ENCODE assay signal across 16 cellular contexts in the genomic region with DNA sequence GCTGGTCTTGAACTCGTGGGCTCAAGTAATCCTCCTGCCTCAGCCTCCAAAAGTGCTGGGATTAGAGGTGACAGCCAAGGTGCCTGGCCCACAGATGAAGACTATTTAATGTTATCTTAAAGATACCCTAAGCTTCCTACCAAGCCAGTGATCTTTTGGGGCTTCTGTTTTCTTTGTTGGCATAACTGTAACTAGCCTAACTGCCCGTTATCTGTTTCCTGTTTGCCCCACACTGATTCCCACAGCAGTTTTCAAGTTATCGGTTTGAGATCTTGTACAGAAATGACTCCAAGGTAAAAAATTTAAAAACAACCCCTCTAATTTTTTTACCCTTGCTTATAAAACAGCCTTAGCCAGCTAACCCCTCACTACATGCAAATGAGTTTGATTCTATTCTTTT. TPM values are rescaled to one million over a fixed set of nuclear protein-coding genes. Genes with fewer than 3 reads are reported as not detected.
A peak's percentile ranks its signal among the peaks of the same experiment; 100 is the strongest.
DNase-seq lines count a peak whose midpoint lies in the region; ATAC-seq and TF ChIP-seq lines count a peak whose summit lies in the region.
"Had no signal": no experiment of that assay in that cellular context is flagged by ENCODE, and none has a peak within 500 bp of the region (broad histone marks: within the 10 kb centered on the region; RNA-seq: fewer than 3 reads in every experiment).

No MANE protein-coding gene starts in this region.

- H3K27ac ChIP-seq in spleen: peak overlapping the region; percentile 1 to 92 (median 80)

- H3K4me3 Mint-ChIP-seq in activated CD4-positive, alpha-beta T cell treated with anti-CD3 and anti-CD28 coated beads, Interleukin-2, amount 10 ng/mL, durations not matched to agents 24 days and 14 days: peak overlapping the region; percentile 30
- H3K4me3 Mint-ChIP-seq in activated T-helper 1 cell treated with anti-CD3 and anti-CD28 coated beads, Interleukin-12 subunit alpha, Interleukin-12 subunit beta, Interleukin-2, Interleukin-4 antibody, amounts not matched to agents 30 ng/mL and 10 ng/mL and 1 ng/mL, durations not matched to agents 14 hours and 24 hours and 36 hours: peak overlapping the region; percentile 54
- H3K4me3 Mint-ChIP-seq in WTC11: no peak overlapping the region
- H3K4me3 Mint-ChIP-seq: H9 had no signal

- no peaks in the 10 kb centered on the region for H3K27me3 Mint-ChIP-seq in activated CD4-positive, alpha-beta T cell treated with anti-CD3 and anti-CD28 coated beads, Interleukin-2, amount 10 ng/mL, durations not matched to agents 24 days and 14 days
- no peaks in the 10 kb centered on the region for H3K27me3 Mint-ChIP-seq in activated T-helper 1 cell treated with anti-CD3 and anti-CD28 coated beads, Interleukin-12 subunit alpha, Interleukin-12 subunit beta, Interleukin-2, Interleukin-4 antibody, amounts not matched to agents 30 ng/mL and 10 ng/mL and 1 ng/mL, durations not matched to agents 14 hours and 24 hours and 36 hours (ENCODE audit: insufficient read depth)
- H3K27me3 Mint-ChIP-seq in WTC11 (ENCODE audit: low read depth): peaks cover 13% of the 10 kb centered on the region

- POLR2A ChIA-PET in WTC11 (lab: Charles Lee): no interaction called here

- no peaks in the 10 kb centered on the region for H3K9me3 ChIP-seq in spleen
- H3K9me3 ChIP-seq: Peyer's patch had no signal

- peaks cover 73% of the 10 kb centered on the region for H3K36me3 Mint-ChIP-seq in activated CD4-positive, alpha-beta T cell treated with anti-CD3 and anti-CD28 coated beads, Interleukin-2, amount 10 ng/mL, durations not matched to agents 24 days and 14 days (ENCODE audit: low read depth)
- H3K36me3 Mint-ChIP-seq in activated T-helper 1 cell treated with anti-CD3 and anti-CD28 coated beads, Interleukin-12 subunit alpha, Interleukin-12 subunit beta, Interleukin-2, Interleukin-4 antibody, amounts not matched to agents 30 ng/mL and 10 ng/mL and 1 ng/mL, durations not matched to agents 14 hours and 24 hours and 36 hours (ENCODE audit: low read depth): peaks cover 76% of the 10 kb centered on the region
- H3K36me3 Mint-ChIP-seq in WTC11: no peaks in the 10 kb centered on the region

- peaks cover 4% of the 10 kb centered on the region for H3K9me3 Mint-ChIP-seq in activated CD4-positive, alpha-beta T cell treated with anti-CD3 and anti-CD28 coated beads, Interleukin-2, amount 10 ng/mL, durations not matched to agents 24 days and 14 days
- no peaks in the 10 kb centered on the region for H3K9me3 Mint-ChIP-seq in activated T-helper 1 cell treated with anti-CD3 and anti-CD28 coated beads, Interleukin-12 subunit alpha, Interleukin-12 subunit beta, Interleukin-2, Interleukin-4 antibody, amounts not matched to agents 30 ng/mL and 10 ng/mL and 1 ng/mL, durations not matched to agents 14 hours and 24 hours and 36 hours
- H3K9me3 Mint-ChIP-seq in WTC11: no peaks in the 10 kb centered on the region
- H3K9me3 Mint-ChIP-seq: H9 had no signal

- ATAC-seq in WTC11: no peak
- ATAC-seq in HG03432 (IDR thresholded peaks at IDR 0.05; ENCODE audit: unreplicated experiment): no peak

- H3K4me1 Mint-ChIP-seq in activated CD4-positive, alpha-beta T cell treated with anti-CD3 and anti-CD28 coated beads, Interleukin-2, amount 10 ng/mL, durations not matched to agents 24 days and 14 days: peaks cover 86% of the 10 kb centered on the region
- peaks cover 95% of the 10 kb centered on the region for H3K4me1 Mint-ChIP-seq in activated T-helper 1 cell treated with anti-CD3 and anti-CD28 coated beads, Interleukin-12 subunit alpha, Interleukin-12 subunit beta, Interleukin-2, Interleukin-4 antibody, amounts not matched to agents 30 ng/mL and 10 ng/mL and 1 ng/mL, durations not matched to agents 14 hours and 24 hours and 36 hours (ENCODE audit: low read depth)
- no peaks in the 10 kb centered on the region for H3K4me1 Mint-ChIP-seq in WTC11
- H3K4me1 Mint-ChIP-seq: H9 had no signal

- peaks cover 40 to 100% (median 96%) of the 10 kb centered on the region in 6 donors for H3K4me1 ChIP-seq in spleen
- H3K4me1 ChIP-seq: Peyer's patch had no signal

- TF ChIP-seq CTCF in spleen (IDR thresholded peaks at IDR 0.05 in 8 of 11, conservative IDR thresholded peaks at IDR 0.05 in 3 of 11) (no peak), WTC11 (IDR thresholded peaks at IDR 0.05) (no peak)

- peaks cover 0 to 69% (median 9%) of the 10 kb centered on the region in 6 donors for H3K36me3 ChIP-seq in spleen
- H3K36me3 ChIP-seq: Peyer's patch had no signal

- CTCF ChIA-PET in WTC11 (lab: Charles Lee): no interaction called here

- peak overlapping the region; percentile 79 for H3K27ac Mint-ChIP-seq in activated CD4-positive, alpha-beta T cell treated with anti-CD3 and anti-CD28 coated beads, Interleukin-2, amount 10 ng/mL, durations not matched to agents 24 days and 14 days
- peak overlapping the region; percentile 86 for H3K27ac Mint-ChIP-seq in activated T-helper 1 cell treated with anti-CD3 and anti-CD28 coated beads, Interleukin-12 subunit alpha, Interleukin-12 subunit beta, Interleukin-2, Interleukin-4 antibody, amounts not matched to agents 30 ng/mL and 10 ng/mL and 1 ng/mL, durations not matched to agents 14 hours and 24 hours and 36 hours
- H3K27ac Mint-ChIP-seq in WTC11: no peak overlapping the region
- H3K27ac Mint-ChIP-seq: H9 had no signal

- intact Hi-C loops in activated CD4-positive, alpha-beta T cell treated with anti-CD3 and anti-CD28 coated beads, Interleukin-2, amount 10 ng/mL, durations not matched to agents 24 days and 14 days (cut with micrococcal nuclease): loop anchor here (2.0 to 10.0 kb wide), 3 partner anchors 32 to 594 kb away; a partner anchor contains a TSS
- intact Hi-C loops in activated T-helper 1 cell treated with anti-CD3 and anti-CD28 coated beads, Interleukin-12 subunit alpha, Interleukin-12 subunit beta, Interleukin-2, Interleukin-4 antibody, amounts not matched to agents 30 ng/mL and 10 ng/mL and 1 ng/mL, durations not matched to agents 14 hours and 24 hours and 36 hours (cut with micrococcal nuclease): loop anchor here (1.0 to 5.0 kb wide), 5 partner anchors 8 to 1522 kb away; a partner anchor contains a TSS
- intact Hi-C loops in spleen (cut with DNase I; ENCODE audit: low total_unique reads): no loop called here

- H3K4me3 ChIP-seq in spleen: peak overlapping the region in 1 of 8 donors; percentile 17
- H3K4me3 ChIP-seq: Peyer's patch had no signal

- DNase-seq in activated CD4-positive, alpha-beta T cell treated with anti-CD3 and anti-CD28 coated beads, Interleukin-2, amount 10 ng/mL, durations not matched to agents 24 days and 14 days: peak; percentile 75
- DNase-seq in activated CD4-positive, alpha-beta T cell treated with anti-CD3 and anti-CD28 coated beads, Interleukin-2, amount 50 U/mL, for 48 hours: no peak
- DNase-seq in Kasumi-1 (lab: John Stamatoyannopoulos, UW) (peak; percentile 68 to 73), spleen (no peak), WTC11 (ENCODE audit: low spot score) (no peak), foreskin melanocyte (no peak)
- DNase-seq in activated T-helper 1 cell treated with anti-CD3 and anti-CD28 coated beads, Interleukin-12 subunit alpha, Interleukin-12 subunit beta, Interleukin-2, Interleukin-4 antibody, amounts not matched to agents 30 ng/mL and 10 ng/mL and 1 ng/mL, durations not matched to agents 14 hours and 24 hours and 36 hours (ENCODE audit: low spot score): no peak
- DNase-seq: activated CD4-positive, alpha-beta T cell treated with anti-CD3 and anti-CD28 coated beads for 1 hour; activated gamma-delta T cell treated with Interleukin-2 at 50 U/mL for 16 hours; H9; NCI-H2029 treated with DMSO at 0.1 percent for 48 hours; NCI-H524 treated with DMSO at 0.1 percent for 48 hours; Peyer's patch; SW 1271 had no signal

- no peaks in the 10 kb centered on the region for H3K27me3 ChIP-seq in spleen (replicated peaks in 1 of 7)
- H3K27me3 ChIP-seq: Peyer's patch had no signal

- WGBS in spleen, 5 donors: 17 to 33% (median 24%) methylated on average over 3 of the region's 3 CpGs

- no peak for TF ChIP-seq POLR2A in spleen (IDR thresholded peaks at IDR 0.05)

TF ChIP-seq in WTC11, 78 proteins besides CTCF, POLR2A, EP300 and RAD21:
- no peak for TF ChIP-seq FOXK1 (CRISPR knock-in tag; IDR thresholded peaks at IDR 0.05)
- TF ChIP-seq JUN (CRISPR knock-in tag; IDR thresholded peaks at IDR 0.05): no peak
- TF ChIP-seq, protein P1, sequence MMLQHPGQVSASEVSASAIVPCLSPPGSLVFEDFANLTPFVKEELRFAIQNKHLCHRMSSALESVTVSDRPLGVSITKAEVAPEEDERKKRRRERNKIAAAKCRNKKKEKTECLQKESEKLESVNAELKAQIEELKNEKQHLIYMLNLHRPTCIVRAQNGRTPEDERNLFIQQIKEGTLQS (CRISPR knock-in tag; conservative IDR thresholded peaks at IDR 0.05): no peak
- TF ChIP-seq ZNF219 (CRISPR knock-in tag; IDR thresholded peaks at IDR 0.05; ENCODE audit: borderline replicate concordance): no peak
- TF ChIP-seq, protein P2, sequence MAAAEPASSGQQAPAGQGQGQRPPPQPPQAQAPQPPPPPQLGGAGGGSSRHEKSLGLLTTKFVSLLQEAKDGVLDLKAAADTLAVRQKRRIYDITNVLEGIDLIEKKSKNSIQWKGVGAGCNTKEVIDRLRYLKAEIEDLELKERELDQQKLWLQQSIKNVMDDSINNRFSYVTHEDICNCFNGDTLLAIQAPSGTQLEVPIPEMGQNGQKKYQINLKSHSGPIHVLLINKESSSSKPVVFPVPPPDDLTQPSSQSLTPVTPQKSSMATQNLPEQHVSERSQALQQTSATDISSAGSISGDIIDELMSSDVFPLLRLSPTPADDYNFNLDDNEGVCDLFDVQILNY (CRISPR knock-in tag; IDR thresholded peaks at IDR 0.05): no peak
- TF ChIP-seq ZNF138 (CRISPR knock-in tag; conservative IDR thresholded peaks at IDR 0.05): no peak

RNA-seq across cellular contexts. Expression of a gene that starts 12.4 kb away (rescaled TPM):
- 82.3 and 92.7 TPM in 2 replicates for total RNA-seq in activated CD4-positive, alpha-beta T cell treated with anti-CD3 and anti-CD28 coated beads, Interleukin-2, amount 10 ng/mL, durations not matched to agents 24 days and 14 days
- 115 and 117 TPM in 2 replicates for total RNA-seq in activated T-helper 1 cell treated with anti-CD3 and anti-CD28 coated beads, Interleukin-12 subunit alpha, Interleukin-12 subunit beta, Interleukin-2, Interleukin-4 antibody, amounts not matched to agents 30 ng/mL and 10 ng/mL and 1 ng/mL, durations not matched to agents 14 hours and 24 hours and 36 hours
- 100 to 1,000 TPM; 128 to 409 (median 176) TPM for total RNA-seq in spleen
- polyA plus RNA-seq in spleen: 100 to 1,000 TPM; 127 to 157 (median 127) TPM
- 0.26 to 0.85 TPM (median 0.41 TPM) in 3 replicates for total RNA-seq in WTC11 (2021)
- total RNA-seq: H9, osteocyte had no signal

RNA-seq across cellular contexts. Expression of a gene that starts 34.9 kb away (rescaled TPM):
- not detected in 2 replicates for total RNA-seq in activated CD4-positive, alpha-beta T cell treated with anti-CD3 and anti-CD28 coated beads, Interleukin-2, amount 10 ng/mL, durations not matched to agents 24 days and 14 days
- not detected in 2 replicates for total RNA-seq in activated T-helper 1 cell treated with anti-CD3 and anti-CD28 coated beads, Interleukin-12 subunit alpha, Interleukin-12 subunit beta, Interleukin-2, Interleukin-4 antibody, amounts not matched to agents 30 ng/mL and 10 ng/mL and 1 ng/mL, durations not matched to agents 14 hours and 24 hours and 36 hours
- total RNA-seq in spleen (1 to 10 TPM in 1 of 7 donors, under 1 TPM in 1, not detected in 5; 0.40 to 2.9 TPM), WTC11 (2021) (0.05 TPM in 1 of 3 replicates, not detected in the others)
- under 1 TPM; 0.04 to 0.29 (median 0.11) TPM for polyA plus RNA-seq in spleen
- total RNA-seq: H9, osteocyte had no signal

Comparison
In these comparisons a context has a peak if more than half of its experiments do, and no peak if none do; other contexts are left out.
1. DNase-seq: peak in activated CD4-positive, alpha-beta T cell treated with anti-CD3 and anti-CD28 coated beads, Interleukin-2, amount 10 ng/mL, durations not matched to agents 24 days and 14 days (single experiment) and Kasumi-1 (2 of 2); none in activated CD4-positive, alpha-beta T cell treated with anti-CD3 and anti-CD28 coated beads, Interleukin-2, amount 50 U/mL, for 48 hours (0 of 2), activated T-helper 1 cell treated with anti-CD3 and anti-CD28 coated beads, Interleukin-12 subunit alpha, Interleukin-12 subunit beta, Interleukin-2, Interleukin-4 antibody, amounts not matched to agents 30 ng/mL and 10 ng/mL and 1 ng/mL, durations not matched to agents 14 hours and 24 hours and 36 hours (single experiment), spleen (single experiment), WTC11 (single experiment) and foreskin melanocyte (single experiment).
2. RNA of a gene that starts 12.4 kb away (total RNA-seq): 128 to 409 TPM in spleen, 115 to 117 TPM in activated T-helper 1 cell treated with anti-CD3 and anti-CD28 coated beads, Interleukin-12 subunit alpha, Interleukin-12 subunit beta, Interleukin-2, Interleukin-4 antibody, amounts not matched to agents 30 ng/mL and 10 ng/mL and 1 ng/mL, durations not matched to agents 14 hours and 24 hours and 36 hours and 82.3 to 92.7 TPM in activated CD4-positive, alpha-beta T cell treated with anti-CD3 and anti-CD28 coated beads, Interleukin-2, amount 10 ng/mL, durations not matched to agents 24 days and 14 days; 0.26 to 0.85 TPM in WTC11; every median in the first group is over 10 times any median in the second.